In genomic region chr1:115839706-115840095, GRCh38 we compare ENCODE assay signal across 13 cellular contexts. TPM values are rescaled to one million over a fixed set of nuclear protein-coding genes. Genes with fewer than 3 reads are reported as not detected.
DNase-seq lines count a peak whose midpoint lies in the region; ATAC-seq and TF ChIP-seq lines count a peak whose summit lies in the region.
"Had no signal": no experiment of that assay in that cellular context is flagged by ENCODE, and none has a peak within 500 bp of the region (broad histone marks: within the 10 kb centered on the region; RNA-seq: fewer than 3 reads in every experiment).

No MANE protein-coding gene starts in this region.

- peak overlapping the region; percentile 95 for H2BK120ac ChIP-seq in trophoblast cell (ENCODE audit: insufficient read depth, low read length, poor library complexity)

- peaks cover 4 to 17% of the 10 kb centered on the region in 2 experiments for H3K4me1 ChIP-seq in trophoblast cell (ENCODE audit: control insufficient read depth in 1 of 2, insufficient read depth in 2 of 2, low read length in 2 of 2)

- no peak overlapping the region for H3K4me3 Mint-ChIP-seq in activated CD8-positive, alpha-beta memory T cell treated with anti-CD3 and anti-CD28 coated beads, Interleukin-2, amount 10 ng/mL, durations not matched to agents 7 days and 5 days

- H3K9me3 Mint-ChIP-seq in activated CD8-positive, alpha-beta memory T cell treated with anti-CD3 and anti-CD28 coated beads, Interleukin-2, amount 10 ng/mL, durations not matched to agents 7 days and 5 days (ENCODE audit: low read depth), result peaks cover 2% of the 10 kb centered on the region

- peak overlapping the region; percentile 65 for H2BK12ac ChIP-seq in trophoblast cell (ENCODE audit: low read length)

- H3K27ac ChIP-seq in trophoblast cell (ENCODE audit: low read depth, low read length), result no peak overlapping the region

- peak overlapping the region; percentile 31 for H3K9ac ChIP-seq in trophoblast cell (ENCODE audit: low read length)

- H3K79me2 ChIP-seq in trophoblast cell (ENCODE audit: control insufficient read depth, insufficient read depth, low read length, poor library complexity), result peaks cover 3% of the 10 kb centered on the region

- WGBS in trophoblast cell (ENCODE audit: extremely low coverage, insufficient coverage, insufficient read length), result no CpG with 5 or more reads among the region's 16 CpGs

- peak overlapping the region; percentile 80 for H3K4me2 ChIP-seq in trophoblast cell (ENCODE audit: low read length)

- H3K27me3 ChIP-seq in H7 (ENCODE audit: control insufficient read depth, insufficient read depth, low read length) (peaks cover 50% of the 10 kb centered on the region), trophoblast cell (ENCODE audit: insufficient read depth, low read length) (peaks cover 16% of the 10 kb centered on the region)

- H4K8ac ChIP-seq in trophoblast cell (ENCODE audit: low read depth, low read length), result peak overlapping the region; percentile 62

- no peak for TF ChIP-seq CTCF in epithelial cell of proximal tubule (conservative IDR thresholded peaks at IDR 0.05; ENCODE audit: low read depth, low read length)

- no peaks in the 10 kb centered on the region for H3K36me3 ChIP-seq in H7 (replicated peaks; ENCODE audit: control insufficient read depth, insufficient read depth, low read length)
- no peaks in the 10 kb centered on the region for H3K36me3 ChIP-seq in trophoblast cell (ENCODE audit: control insufficient read depth in 1 of 2, insufficient read depth in 2 of 2, low read length in 2 of 2)

- DNase-seq in H7 (no peak), NCI-H526 treated with DMSO at 0.1 percent for 48 hours (lab: John Stamatoyannopoulos, UW) (peak; percentile 88), epithelial cell of proximal tubule (ENCODE audit: low read depth) (no peak), trophoblast cell (no peak)
- DNase-seq in activated CD8-positive, alpha-beta memory T cell treated with anti-CD3 and anti-CD28 coated beads, Interleukin-2, amount 10 ng/mL, durations not matched to agents 7 days and 5 days, result no peak
- no peak for DNase-seq in stimulated activated CD4-positive, alpha-beta T cell treated with anti-CD3 and anti-CD28 coated beads, Interleukin-4, amount 100 ng/mL, for 24 hours
- DNase-seq: GF-D8, occipital lobe had no signal

- H3K4me3 ChIP-seq in H7 (ENCODE audit: insufficient read depth, low read depth, low read length) (peak overlapping the region; percentile 76), epithelial cell of proximal tubule (ENCODE audit: low read depth, low read length) (peak overlapping the region; percentile 33), trophoblast cell (ENCODE audit: low read depth, low read length) (peak overlapping the region; percentile 25)

- H4K12ac ChIP-seq in trophoblast cell (ENCODE audit: low read depth, low read length), result peak overlapping the region; percentile 27

- no peaks in the 10 kb centered on the region for H3K9me3 ChIP-seq in trophoblast cell (ENCODE audit: insufficient read depth, low read depth, low read length)

- peak overlapping the region; percentile 71 for H3K14ac ChIP-seq in trophoblast cell (ENCODE audit: low read length)

- peak overlapping the region; percentile 52 for H3K18ac ChIP-seq in trophoblast cell (ENCODE audit: low read length)

- H3K4me1 Mint-ChIP-seq in activated CD8-positive, alpha-beta memory T cell treated with anti-CD3 and anti-CD28 coated beads, Interleukin-2, amount 10 ng/mL, durations not matched to agents 7 days and 5 days, result peaks cover 4% of the 10 kb centered on the region

- H3K4ac ChIP-seq in trophoblast cell (ENCODE audit: low read depth, low read length), result peak overlapping the region; percentile 33

- peak overlapping the region; percentile 80 for H2BK5ac ChIP-seq in trophoblast cell (ENCODE audit: low read depth, low read length, poor library complexity)

- H3K27ac Mint-ChIP-seq in activated CD8-positive, alpha-beta memory T cell treated with anti-CD3 and anti-CD28 coated beads, Interleukin-2, amount 10 ng/mL, durations not matched to agents 7 days and 5 days, result no peak overlapping the region

- no peak overlapping the region for H3K23ac ChIP-seq in trophoblast cell (ENCODE audit: low read length)

- CTCF ChIA-PET in activated CD8-positive, alpha-beta memory T cell treated with anti-CD3 and anti-CD28 coated beads, Interleukin-2, amount 10 ng/mL, durations not matched to agents 7 days and 5 days (lab: Charles Lee), result no interaction called here

- no peaks in the 10 kb centered on the region for H3K36me3 Mint-ChIP-seq in activated CD8-positive, alpha-beta memory T cell treated with anti-CD3 and anti-CD28 coated beads, Interleukin-2, amount 10 ng/mL, durations not matched to agents 7 days and 5 days

- peak overlapping the region; percentile 58 for H4K91ac ChIP-seq in trophoblast cell (ENCODE audit: low read depth, low read length)

- no peak overlapping the region for H2AK5ac ChIP-seq in trophoblast cell (ENCODE audit: low read length)

- peak overlapping the region; percentile 83 for H2AFZ ChIP-seq in trophoblast cell (ENCODE audit: insufficient read depth, low read length, poor library complexity)

- H3K27me3 Mint-ChIP-seq in activated CD8-positive, alpha-beta memory T cell treated with anti-CD3 and anti-CD28 coated beads, Interleukin-2, amount 10 ng/mL, durations not matched to agents 7 days and 5 days, result peaks cover 77% of the 10 kb centered on the region

- H3K79me1 ChIP-seq in trophoblast cell (ENCODE audit: low read length), result peaks cover 18% of the 10 kb centered on the region

- ATAC-seq in activated CD8-positive, alpha-beta memory T cell treated with anti-CD3 and anti-CD28 coated beads, Interleukin-2, amount 10 ng/mL, durations not matched to agents 7 days and 5 days, result no peak
- ATAC-seq in HG02759 (IDR thresholded peaks at IDR 0.05; ENCODE audit: unreplicated experiment), result no peak
- no peak for ATAC-seq in HG03571 (IDR thresholded peaks at IDR 0.05; ENCODE audit: unreplicated experiment)

RNA-seq across cellular contexts. Expression of gene NHLH2, which starts 1.2 kb away (rescaled TPM):
- 0.73 and 0.81 TPM in 2 replicates for total RNA-seq in H7 (2014; rRNA removed; shearing (Covaris generic))
- 0.06 TPM in 1 of 2 replicates, not detected in the other for total RNA-seq in epithelial cell of proximal tubule
- polyA plus RNA-seq in trophoblast cell (2013), result 1.4 and 1.6 TPM in 2 replicates
- not detected for total RNA-seq in activated CD8-positive, alpha-beta memory T cell treated with anti-CD3 and anti-CD28 coated beads, Interleukin-2, amount 10 ng/mL, durations not matched to agents 7 days and 5 days
- total RNA-seq: endothelial cell of umbilical vein, HT-29, OCI-LY7 had no signal
- polyA plus RNA-seq: endothelial cell of umbilical vein had no signal

Comparison
In these comparisons a context has a peak if more than half of its experiments do, and no peak if none do; other contexts are left out.
1. H3K4me3 ChIP-seq: peak in every context shown above with its lines; median percentile 76 in H7; 33 in epithelial cell of proximal tubule; 25 in trophoblast cell.